27 cellular contexts compared by ENCODE assay signal in the genomic region with DNA sequence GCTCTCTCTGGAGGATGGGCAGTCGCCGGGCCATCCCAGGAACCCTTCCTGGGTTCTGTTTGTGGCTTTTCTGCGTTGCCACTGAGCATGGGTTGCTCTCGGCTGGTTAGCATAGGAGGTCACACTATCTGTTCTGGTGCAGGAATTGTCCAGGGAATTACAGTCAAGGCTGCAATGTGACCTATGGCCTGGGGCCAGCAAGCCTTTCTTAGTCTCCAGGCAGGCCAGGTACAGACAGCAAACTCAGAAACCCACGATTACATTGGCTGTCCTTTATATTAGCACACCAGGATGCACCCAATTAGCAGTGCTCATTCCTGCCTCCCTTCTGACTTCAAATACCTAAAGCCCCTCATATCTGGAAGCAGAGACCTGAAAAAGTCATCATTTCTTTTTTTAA. TPM values are rescaled to one million over a fixed set of nuclear protein-coding genes. Genes with fewer than 3 reads are reported as not detected.
DNase-seq lines count a peak whose midpoint lies in the region; ATAC-seq and TF ChIP-seq lines count a peak whose summit lies in the region.
"Had no signal": no experiment of that assay in that cellular context is flagged by ENCODE, and none has a peak within 500 bp of the region (broad histone marks: within the 10 kb centered on the region; RNA-seq: fewer than 3 reads in every experiment).

No MANE protein-coding gene starts in this region.

- DNase-seq in activated CD4-positive, alpha-beta memory T cell treated with anti-CD3 and anti-CD28 coated beads for 36 hours: no peak
- DNase-seq in activated CD4-positive, alpha-beta memory T cell treated with anti-CD3 and anti-CD28 coated beads, Interleukin-2, amount 10 ng/mL, durations not matched to agents 7 days and 5 days: no peak
- DNase-seq in G401 (ENCODE audit: low spot score) (peak; percentile 69), neural progenitor cell (ENCODE audit: low spot score) (peak; percentile 39), H9 (no peak), Ammon's horn (ENCODE audit: low spot score) (no peak), medulla oblongata (ENCODE audit: extremely low spot score) (no peak)
- no peak for DNase-seq in central memory CD8-positive, alpha-beta T cell (ENCODE audit: low spot score in 2 of 2)
- DNase-seq: activated CD4-positive, CD25-positive, alpha-beta regulatory T cell treated with anti-CD3 and anti-CD28 coated beads, Interleukin-2, amount 50 U/mL, for 72 hours; body of pancreas; effector CD4-positive, alpha-beta T cell; EL; foreskin melanocyte; GOT3; hippocampal formation; Kasumi-1; left ventricle myocardium superior; mucosa of descending colon; NCI-H1048; NCI-H187; NCI-H748 treated with DMSO at 0.1 percent for 48 hours; nucleus accumbens; SK-N-SH; stimulated activated CD4-positive, alpha-beta T cell treated with anti-CD3 and anti-CD28 coated beads, Interleukin-12 subunit alpha, Interleukin-12 subunit beta, amount 100 ng/mL, for 4 hours; upper lobe of left lung had no signal

- no peaks in the 10 kb centered on the region for H3K79me1 ChIP-seq in H9 (ENCODE audit: insufficient read depth, low read depth, low read length, poor library complexity, severe bottlenecking)

- no peaks in the 10 kb centered on the region for H3K79me2 ChIP-seq in neural progenitor cell (ENCODE audit: low read depth)
- H3K79me2 ChIP-seq in H9 (ENCODE audit: insufficient read depth, low read length): no peaks in the 10 kb centered on the region

- no peak overlapping the region for H4K91ac ChIP-seq in H9 (ENCODE audit: insufficient read length, low read depth, low read length)

- H3K9me3 ChIP-seq in neural progenitor cell (ENCODE audit: low read depth): no peaks in the 10 kb centered on the region
- H3K9me3 ChIP-seq in H9 (ENCODE audit: control insufficient read depth, low read depth, low read length): no peaks in the 10 kb centered on the region
- H3K9me3 ChIP-seq: A549, body of pancreas, mucosa of descending colon, SK-N-SH, upper lobe of left lung had no signal

- H2BK20ac ChIP-seq in H9 (ENCODE audit: low read depth, low read length, poor library complexity, severe bottlenecking): no peak overlapping the region

- peaks cover 37% of the 10 kb centered on the region for H3F3A ChIP-seq in neural progenitor cell (ENCODE audit: low read depth)

- peak overlapping the region; percentile 46 for H3K4me2 ChIP-seq in neural progenitor cell
- H3K4me2 ChIP-seq in H9 (ENCODE audit: insufficient read depth, insufficient read length, low read length): no peak overlapping the region
- H3K4me2 ChIP-seq: A549, SK-N-SH had no signal

- ATAC-seq in central memory CD8-positive, alpha-beta T cell (replicated peaks; ENCODE audit: extremely low read depth, poor library complexity, severe bottlenecking): no peak
- ATAC-seq: A549, body of pancreas, left ventricle myocardium superior, mucosa of descending colon had no signal

- H4K20me1 ChIP-seq in neural progenitor cell (ENCODE audit: low read depth) (no peaks in the 10 kb centered on the region), H9 (ENCODE audit: control insufficient read depth, insufficient read depth, insufficient read length) (no peaks in the 10 kb centered on the region)

- H3K18ac ChIP-seq in H9 (ENCODE audit: insufficient read length, low read depth, low read length): no peak overlapping the region

- H3K4me1 Mint-ChIP-seq in activated CD4-positive, alpha-beta memory T cell treated with anti-CD3 and anti-CD28 coated beads for 36 hours (ENCODE audit: low read depth): peaks cover 69% of the 10 kb centered on the region
- H3K4me1 Mint-ChIP-seq in activated CD4-positive, alpha-beta memory T cell treated with anti-CD3 and anti-CD28 coated beads, Interleukin-2, amount 10 ng/mL, durations not matched to agents 7 days and 5 days: peaks cover 28% of the 10 kb centered on the region
- H3K4me1 Mint-ChIP-seq in central memory CD8-positive, alpha-beta T cell: peaks cover 24% of the 10 kb centered on the region
- H3K4me1 Mint-ChIP-seq in neural progenitor cell (peaks cover 44% of the 10 kb centered on the region), H9 (peaks cover 34 to 36% of the 10 kb centered on the region in 2 experiments)

- no peak overlapping the region for H2BK120ac ChIP-seq in H9 (ENCODE audit: low read depth, low read length, poor library complexity, severe bottlenecking)

- peak overlapping the region; percentile 67 for H3K27ac Mint-ChIP-seq in activated CD4-positive, alpha-beta memory T cell treated with anti-CD3 and anti-CD28 coated beads for 36 hours
- H3K27ac Mint-ChIP-seq in activated CD4-positive, alpha-beta memory T cell treated with anti-CD3 and anti-CD28 coated beads, Interleukin-2, amount 10 ng/mL, durations not matched to agents 7 days and 5 days: no peak overlapping the region
- peak overlapping the region; percentile 62 for H3K27ac Mint-ChIP-seq in central memory CD8-positive, alpha-beta T cell (ENCODE audit: low read depth)
- H3K27ac Mint-ChIP-seq in neural progenitor cell (peak overlapping the region; percentile 3), H9 (no peak overlapping the region)

- H3K36me3 Mint-ChIP-seq in activated CD4-positive, alpha-beta memory T cell treated with anti-CD3 and anti-CD28 coated beads for 36 hours: peaks cover 13% of the 10 kb centered on the region
- H3K36me3 Mint-ChIP-seq in activated CD4-positive, alpha-beta memory T cell treated with anti-CD3 and anti-CD28 coated beads, Interleukin-2, amount 10 ng/mL, durations not matched to agents 7 days and 5 days (ENCODE audit: low read depth): peaks cover 50% of the 10 kb centered on the region
- peaks cover 52% of the 10 kb centered on the region for H3K36me3 Mint-ChIP-seq in central memory CD8-positive, alpha-beta T cell (ENCODE audit: insufficient read depth)
- H3K36me3 Mint-ChIP-seq in neural progenitor cell: no peaks in the 10 kb centered on the region
- no peaks in the 10 kb centered on the region for H3K36me3 Mint-ChIP-seq in H9 (ENCODE audit: insufficient read depth in 1 of 3, low read depth in 3 of 3)

- H4K5ac ChIP-seq in H9 (ENCODE audit: insufficient read length, low read depth, low read length): no peak overlapping the region

- POLR2A ChIA-PET in activated CD4-positive, alpha-beta memory T cell treated with anti-CD3 and anti-CD28 coated beads for 36 hours (lab: Charles Lee): no interaction called here
- POLR2A ChIA-PET in activated CD4-positive, alpha-beta memory T cell treated with anti-CD3 and anti-CD28 coated beads, Interleukin-2, amount 10 ng/mL, durations not matched to agents 7 days and 5 days (lab: Charles Lee): interaction anchor here (1.4 kb wide), 1 partner anchor 9 kb away, joined by 6 read pairs; no protein-coding TSS in a partner anchor

- H3K23me2 ChIP-seq in H9 (ENCODE audit: insufficient read length, low read depth, low read length, poor library complexity, severe bottlenecking): no peaks in the 10 kb centered on the region

- H3K14ac ChIP-seq in H9 (ENCODE audit: insufficient read depth, low read length): no peak overlapping the region

- H3K27me3 ChIP-seq in neural progenitor cell (peaks cover 2% of the 10 kb centered on the region), H9 (ENCODE audit: insufficient read depth, low read length) (no peaks in the 10 kb centered on the region)
- H3K27me3 ChIP-seq: body of pancreas, upper lobe of left lung had no signal

- CTCF ChIA-PET in activated CD4-positive, alpha-beta memory T cell treated with anti-CD3 and anti-CD28 coated beads for 36 hours (lab: Charles Lee): no interaction called here
- CTCF ChIA-PET in activated CD4-positive, alpha-beta memory T cell treated with anti-CD3 and anti-CD28 coated beads, Interleukin-2, amount 10 ng/mL, durations not matched to agents 7 days and 5 days (lab: Charles Lee): no interaction called here

- H3K36me3 ChIP-seq in neural progenitor cell: no peaks in the 10 kb centered on the region
- H3K36me3 ChIP-seq: upper lobe of left lung had no signal

- WGBS in H9 (ENCODE audit: extremely low coverage, insufficient read length, low lambda C conversion rate): no CpG with 5 or more reads among the region's 5 CpGs

- no peak overlapping the region for H2AFZ ChIP-seq in neural progenitor cell (replicated peaks)
- no peak overlapping the region for H2AFZ ChIP-seq in H9 (ENCODE audit: low read length)

- TF ChIP-seq CTCF in neural progenitor cell (IDR thresholded peaks at IDR 0.05): no peak
- TF ChIP-seq CTCF in H9 (conservative IDR thresholded peaks at IDR 0.05): no peak

- H4K8ac ChIP-seq in H9 (replicated peaks; ENCODE audit: insufficient read length, low read depth, low read length): no peak overlapping the region

- H3T11ph ChIP-seq in H9 (ENCODE audit: low read length): no peak overlapping the region

- H3K4me1 ChIP-seq in neural progenitor cell (peaks cover 42% of the 10 kb centered on the region), H9 (ENCODE audit: insufficient read depth, low read length) (no peaks in the 10 kb centered on the region; the same call in 1 of the 2 replicates)
- H3K4me1 ChIP-seq: body of pancreas, upper lobe of left lung had no signal

- no peak overlapping the region for H2BK15ac ChIP-seq in H9 (ENCODE audit: low read depth, low read length)

- H2AK5ac ChIP-seq in H9 (ENCODE audit: insufficient read length, low read length): no peak overlapping the region

- no peak overlapping the region for H3K4ac ChIP-seq in H9 (ENCODE audit: low read depth, low read length)

- intact Hi-C loops in activated CD4-positive, alpha-beta memory T cell treated with anti-CD3 and anti-CD28 coated beads for 36 hours (cut with micrococcal nuclease): no loop called here

- in situ Hi-C loops in G401 (cut with HindIII; ENCODE audit: low sequenced_read_pairs): no loop called here

- no peak overlapping the region for H3K56ac ChIP-seq in H9 (ENCODE audit: insufficient read length, low read depth, low read length)

- no peak overlapping the region for H2BK5ac ChIP-seq in H9 (ENCODE audit: insufficient read length, low read length)

- H3K9me3 Mint-ChIP-seq in activated CD4-positive, alpha-beta memory T cell treated with anti-CD3 and anti-CD28 coated beads for 36 hours: no peaks in the 10 kb centered on the region
- H3K9me3 Mint-ChIP-seq in activated CD4-positive, alpha-beta memory T cell treated with anti-CD3 and anti-CD28 coated beads, Interleukin-2, amount 10 ng/mL, durations not matched to agents 7 days and 5 days: no peaks in the 10 kb centered on the region
- H3K9me3 Mint-ChIP-seq in central memory CD8-positive, alpha-beta T cell: no peaks in the 10 kb centered on the region
- H3K9me3 Mint-ChIP-seq in neural progenitor cell (no peaks in the 10 kb centered on the region), H9 (no peaks in the 10 kb centered on the region)

- no peak overlapping the region for H2BK12ac ChIP-seq in H9 (ENCODE audit: insufficient read length, low read depth, low read length)

- no peak overlapping the region for H3K4me3 Mint-ChIP-seq in activated CD4-positive, alpha-beta memory T cell treated with anti-CD3 and anti-CD28 coated beads for 36 hours
- H3K4me3 Mint-ChIP-seq in activated CD4-positive, alpha-beta memory T cell treated with anti-CD3 and anti-CD28 coated beads, Interleukin-2, amount 10 ng/mL, durations not matched to agents 7 days and 5 days: no peak overlapping the region
- H3K4me3 Mint-ChIP-seq in central memory CD8-positive, alpha-beta T cell: no peak overlapping the region
- H3K4me3 Mint-ChIP-seq in neural progenitor cell: no peak overlapping the region
- H3K4me3 Mint-ChIP-seq in H9: no peak overlapping the region; a peak in 1 of 5 replicates

- no peak overlapping the region for H3K23ac ChIP-seq in H9 (ENCODE audit: insufficient read length, low read depth, low read length)

- H3K27ac ChIP-seq in neural progenitor cell: no peak overlapping the region
- H3K27ac ChIP-seq in H9 (ENCODE audit: insufficient read length, low read depth, low read length): no peak overlapping the region
- H3K27ac ChIP-seq: A549, body of pancreas, RWPE1, upper lobe of left lung had no signal

- no peak overlapping the region for H3K9ac ChIP-seq in neural progenitor cell
- no peak overlapping the region for H3K9ac ChIP-seq in H9 (ENCODE audit: extremely low read depth, insufficient read length, low read length)
- H3K9ac ChIP-seq: SK-N-SH had no signal

- no peaks in the 10 kb centered on the region for H3K27me3 Mint-ChIP-seq in activated CD4-positive, alpha-beta memory T cell treated with anti-CD3 and anti-CD28 coated beads for 36 hours
- H3K27me3 Mint-ChIP-seq in activated CD4-positive, alpha-beta memory T cell treated with anti-CD3 and anti-CD28 coated beads, Interleukin-2, amount 10 ng/mL, durations not matched to agents 7 days and 5 days: no peaks in the 10 kb centered on the region
- no peaks in the 10 kb centered on the region for H3K27me3 Mint-ChIP-seq in central memory CD8-positive, alpha-beta T cell
- H3K27me3 Mint-ChIP-seq in neural progenitor cell (ENCODE audit: insufficient read depth, low read depth) (peaks cover 7% of the 10 kb centered on the region), H9 (ENCODE audit: low read depth) (peaks cover 2% of the 10 kb centered on the region)

- no peak overlapping the region for H3K4me3 ChIP-seq in neural progenitor cell
- H3K4me3 ChIP-seq: A549, body of pancreas, mucosa of descending colon, upper lobe of left lung had no signal

RNA-seq across cellular contexts. Expression of a gene that starts 55.3 kb away (rescaled TPM):
- 100 to 1,000 TPM; 105 to 114 TPM for total RNA-seq in activated CD4-positive, alpha-beta memory T cell treated with anti-CD3 and anti-CD28 coated beads for 36 hours
- total RNA-seq in activated CD4-positive, alpha-beta memory T cell treated with anti-CD3 and anti-CD28 coated beads, Interleukin-2, amount 10 ng/mL, durations not matched to agents 7 days and 5 days: 100 to 1,000 TPM; 239 to 242 TPM
- 9.3 and 11.3 TPM in 2 replicates for total RNA-seq in G401 (2014; rRNA removed; shearing (Covaris generic))
- 1.3 and 1.5 TPM in 2 replicates for total RNA-seq in neural progenitor cell (ENCODE audit: low replicate concordance)
- 0.90 and 1.2 TPM in 2 replicates for total RNA-seq in H9 (2021)

Comparison
In these comparisons a context has a peak if more than half of its experiments do, and no peak if none do; other contexts are left out.
1. H3K27ac Mint-ChIP-seq: peak in activated CD4-positive, alpha-beta memory T cell treated with anti-CD3 and anti-CD28 coated beads for 36 hours (single experiment), central memory CD8-positive, alpha-beta T cell (single experiment) and neural progenitor cell (single experiment); none in activated CD4-positive, alpha-beta memory T cell treated with anti-CD3 and anti-CD28 coated beads, Interleukin-2, amount 10 ng/mL, durations not matched to agents 7 days and 5 days (single experiment) and H9 (0 of 3).
2. DNase-seq: peak in G401 (single experiment) and neural progenitor cell (single experiment); none in activated CD4-positive, alpha-beta memory T cell treated with anti-CD3 and anti-CD28 coated beads for 36 hours (single experiment), activated CD4-positive, alpha-beta memory T cell treated with anti-CD3 and anti-CD28 coated beads, Interleukin-2, amount 10 ng/mL, durations not matched to agents 7 days and 5 days (single experiment), central memory CD8-positive, alpha-beta T cell (0 of 2), H9 (single experiment), Ammon's horn (single experiment) and medulla oblongata (single experiment).